11 cellular contexts compared by ENCODE assay signal in genomic region chr15:77631790-77632551, GRCh38. TPM values are rescaled to one million over a fixed set of nuclear protein-coding genes. Genes with fewer than 3 reads are reported as not detected.
A peak's percentile ranks its signal among the peaks of the same experiment; 100 is the strongest.
DNase-seq lines count a peak whose midpoint lies in the region; ATAC-seq and TF ChIP-seq lines count a peak whose summit lies in the region.
"Had no signal": no experiment of that assay in that cellular context is flagged by ENCODE, and none has a peak within 500 bp of the region (broad histone marks: within the 10 kb centered on the region; RNA-seq: fewer than 3 reads in every experiment).

No MANE protein-coding gene starts in this region.

- H4K5ac ChIP-seq in IMR-90 (ENCODE audit: low read depth, low read length) = no peak overlapping the region

- POLR2A ChIA-PET in IMR-90 (lab: Charles Lee; ENCODE audit: unreplicated experiment) = no interaction called here

- no peaks in the 10 kb centered on the region; the same call in 1 of the 2 replicates for H3K9me3 ChIP-seq in IMR-90 (ENCODE audit: control insufficient read depth, insufficient read depth, low read length)
- H3K9me3 ChIP-seq in mammary epithelial cell (replicated peaks; ENCODE audit: insufficient read depth, low read length) = no peaks in the 10 kb centered on the region
- H3K9me3 ChIP-seq in lower lobe of right lung = no peaks in the 10 kb centered on the region

- no peaks in the 10 kb centered on the region for H3K79me2 ChIP-seq in mammary epithelial cell (ENCODE audit: insufficient read depth, low read length)

- dilution Hi-C loops in IMR-90 (cut with HindIII; ENCODE audit: low sequenced_read_pairs, unreplicated experiment) = no loop called here
- dilution Hi-C loops in mammary epithelial cell (cut with HindIII; ENCODE audit: low sequenced_read_pairs) = no loop called here

- intact Hi-C loops in IMR-90 (cut with micrococcal nuclease) (loop anchor here (2.0 to 5.0 kb wide), 2 partner anchors 445 to 515 kb away; no protein-coding TSS in a partner anchor), mammary epithelial cell (cut with micrococcal nuclease) (loop anchor here (2.0 kb wide), 1 partner anchor 523 kb away; no protein-coding TSS in a partner anchor), lower lobe of right lung (cut with DNase I) (no loop called here)

- no peak for TF ChIP-seq POLR2A in IMR-90 (IDR thresholded peaks at IDR 0.05; ENCODE audit: low read depth, low read length)

- H2BK20ac ChIP-seq in IMR-90 (ENCODE audit: low read depth, low read length) = no peak overlapping the region

- H2AFZ ChIP-seq in IMR-90 (replicated peaks; ENCODE audit: low read length, poor library complexity) = peak overlapping the region; percentile 33
- no peak overlapping the region for H2AFZ ChIP-seq in mammary epithelial cell (ENCODE audit: low read depth, low read length)

- H3K4me2 ChIP-seq in IMR-90 (ENCODE audit: low read depth, low read length) (no peak overlapping the region), mammary epithelial cell (ENCODE audit: insufficient read depth, low read depth, low read length) (peak overlapping the region; percentile 89)

- TF ChIP-seq RAD21 in IMR-90 (IDR thresholded peaks at IDR 0.05; ENCODE audit: low read length) = no peak

- H3K4me3 ChIP-seq in IMR-90 (ENCODE audit: insufficient read depth, low read depth, low read length) (no peak overlapping the region), mammary epithelial cell (replicated peaks in 1 of 3; ENCODE audit: insufficient read depth in 1 of 3, low read depth in 2 of 3, low read length in 3 of 3) (no peak overlapping the region), lower lobe of right lung (peak overlapping the region; percentile 43)

- H4K8ac ChIP-seq in IMR-90 (ENCODE audit: low read depth in 2 of 2, low read length in 2 of 2) = no peak overlapping the region

- H2BK120ac ChIP-seq in IMR-90 (ENCODE audit: low read depth, low read length) = no peak overlapping the region

- TF ChIP-seq CTCF in IMR-90 (conservative IDR thresholded peaks at IDR 0.05; ENCODE audit: low read depth, low read length) = no peak
- no peak for TF ChIP-seq CTCF in mammary epithelial cell (conservative IDR thresholded peaks at IDR 0.05 in 1 of 2, IDR thresholded peaks at IDR 0.05 in 1 of 2; ENCODE audit: extremely low read depth in 1 of 2, insufficient read depth in 1 of 2, low read depth in 1 of 2, low read length in 2 of 2)
- TF ChIP-seq CTCF in lower lobe of right lung (IDR thresholded peaks at IDR 0.05) = no peak

- no peak overlapping the region for H2BK15ac ChIP-seq in IMR-90 (ENCODE audit: low read depth, low read length)

- H3K56ac ChIP-seq in IMR-90 (ENCODE audit: extremely low read depth, insufficient read depth, low read length) = no peak overlapping the region

- H3K23ac ChIP-seq in IMR-90 (ENCODE audit: low read depth, low read length) = no peak overlapping the region

- H3K9ac ChIP-seq in IMR-90 (ENCODE audit: low read depth, low read length) (no peak overlapping the region), mammary epithelial cell (ENCODE audit: insufficient read depth, low read length) (no peak overlapping the region)

- no peak overlapping the region for H4K91ac ChIP-seq in IMR-90 (ENCODE audit: insufficient read depth, low read depth, low read length)

- in situ Hi-C loops in IMR-90 (cut with MboI; ENCODE audit: low sequenced_read_pairs) (no loop called here), mammary epithelial cell (cut with MboI; ENCODE audit: low sequenced_read_pairs in 2 of 2) (loop anchor here in 1 of 2 donors (25.0 kb wide), 1 partner anchor 180 kb away; no protein-coding TSS in a partner anchor)

- no peak overlapping the region for H2AK9ac ChIP-seq in IMR-90 (replicated peaks; ENCODE audit: low read depth, low read length, poor library complexity)

- no peaks in the 10 kb centered on the region for H3K9me1 ChIP-seq in IMR-90 (ENCODE audit: insufficient read depth, low read length)

- no peak overlapping the region for H3K18ac ChIP-seq in IMR-90 (ENCODE audit: low read depth, low read length)

- H3K79me1 ChIP-seq in IMR-90 (ENCODE audit: low read depth in 1 of 2, low read length in 2 of 2) = no peaks in the 10 kb centered on the region

- 3% methylated on average over 25 of the region's 50 CpGs; no CpG with 5 or more reads in 1 of the 2 experiments for WGBS in IMR-90 (ENCODE audit: extremely low coverage in 2 of 2, insufficient read length in 1 of 2), 2 experiments
- 0% methylated on average over 5 of the region's 50 CpGs for WGBS in mammary epithelial cell (ENCODE audit: low coverage, missing lambda C conversion rate)

- H3K4me1 ChIP-seq in IMR-90 (ENCODE audit: control insufficient read depth, insufficient read depth, low read length) = peaks cover 3% of the 10 kb centered on the region; the same call in 1 of the 2 replicates
- H3K4me1 ChIP-seq in mammary epithelial cell (ENCODE audit: insufficient read depth, low read length) = peaks cover 5% of the 10 kb centered on the region
- peaks cover 11% of the 10 kb centered on the region for H3K4me1 ChIP-seq in lower lobe of right lung

- BruUV-seq in IMR-90 (replicated peaks; lab: Mats Ljungman, UMichigan) = no TSS peak
- no TSS peak for BruUV-seq in mammary epithelial cell (replicated peaks; lab: Mats Ljungman, UMichigan)

- 0 out of 2 replicates have a peak, but pooled peaks cover 4% of the 10 kb centered on the region for H4K20me1 ChIP-seq in IMR-90 (ENCODE audit: insufficient read depth, low read length)
- no peaks in the 10 kb centered on the region for H4K20me1 ChIP-seq in mammary epithelial cell (ENCODE audit: insufficient read depth, low read length)

- H3K27me3 ChIP-seq in IMR-90 (ENCODE audit: control insufficient read depth, insufficient read depth, low read length) (peaks cover 83% of the 10 kb centered on the region), mammary epithelial cell (ENCODE audit: insufficient read depth, low read length) (peaks cover 9% of the 10 kb centered on the region), lower lobe of right lung (ENCODE audit: low read depth) (peaks cover 51% of the 10 kb centered on the region)

- no peak overlapping the region for H2AK5ac ChIP-seq in IMR-90 (ENCODE audit: low read depth, low read length)

- H3K27ac ChIP-seq in IMR-90 (ENCODE audit: insufficient read depth, low read length) (no peak overlapping the region), mammary epithelial cell (ENCODE audit: insufficient read depth, low read depth, low read length) (no peak overlapping the region), lower lobe of right lung (no peak overlapping the region), substantia nigra (ENCODE audit: low read depth, low read length, poor library complexity, severe bottlenecking) (peak overlapping the region; percentile 46)

- H3K36me3 ChIP-seq in IMR-90 (ENCODE audit: control insufficient read depth, insufficient read depth, low read length) (no peaks in the 10 kb centered on the region), mammary epithelial cell (ENCODE audit: insufficient read depth, low read length) (no peaks in the 10 kb centered on the region), lower lobe of right lung (no peaks in the 10 kb centered on the region)

- no peak for DNase-seq in IMR-90
- DNase-seq in mammary epithelial cell = no peak
- no peak for DNase-seq in lower lobe of right lung
- peak in 3 of 49 donors; percentile 32 to 55 (median 37) for DNase-seq in substantia nigra (lab: John Stamatoyannopoulos, UW)
- DNase-seq in SIG-M5 treated with dmso at 0.1 percent for 504 hours (lab: John Stamatoyannopoulos, UW; ENCODE audit: unreplicated experiment) = no peak
- DNase-seq in activated effector memory CD4-positive, alpha-beta T cell treated with anti-CD3 and anti-CD28 coated beads, Interleukin-2, amount 50 U/mL, for 16 hours = no peak
- DNase-seq: activated CD4-positive, alpha-beta memory T cell treated with anti-CD3 and anti-CD28 coated beads, Interleukin-2, amount 10 ng/mL, durations not matched to agents 7 days and 5 days; HFFc6; Karpas-422 had no signal

- no peak overlapping the region for H2BK5ac ChIP-seq in IMR-90 (ENCODE audit: low read depth, low read length, poor library complexity, severe bottlenecking)

- H3K4ac ChIP-seq in IMR-90 (ENCODE audit: low read depth, low read length) = no peak overlapping the region

- ATAC-seq in IMR-90 (ENCODE audit: low read depth) (no peak), lower lobe of right lung (no peak), GM18870 (IDR thresholded peaks at IDR 0.05; ENCODE audit: unreplicated experiment) (no peak), GM19324 (IDR thresholded peaks at IDR 0.05; ENCODE audit: low FRiP score, unreplicated experiment) (no peak)

- no peak overlapping the region for H3K14ac ChIP-seq in IMR-90 (replicated peaks; ENCODE audit: low read depth, low read length)

- CTCF ChIA-PET in IMR-90 (lab: Yijun Ruan, JAX) (no interaction called here), mammary epithelial cell (lab: Charles Lee; ENCODE audit: low non-redundant PET) (interaction anchor here (0.6 kb wide), 1 partner anchor 442 kb away, joined by 7 read pairs; no protein-coding TSS in a partner anchor)

TF ChIP-seq in IMR-90, 13 proteins besides CTCF, POLR2A, EP300 and RAD21 (continues in another document):
- TF ChIP-seq MAZ (IDR thresholded peaks at IDR 0.05; ENCODE audit: borderline replicate concordance, low read depth, low read length) (no peak), RFX5 (IDR thresholded peaks at IDR 0.05; ENCODE audit: low read depth, low read length) (no peak), CEBPB (IDR thresholded peaks at IDR 0.05; ENCODE audit: low read depth, low read length) (no peak), RCOR1 (IDR thresholded peaks at IDR 0.05; ENCODE audit: insufficient replicate concordance, low read length) (no peak), MAFK (IDR thresholded peaks at IDR 0.05; ENCODE audit: low read depth, low read length) (no peak), FOS (IDR thresholded peaks at IDR 0.05; ENCODE audit: low read depth, low read length) (no peak), USF2 (IDR thresholded peaks at IDR 0.05; ENCODE audit: low read depth, low read length) (no peak), NFE2L2 (IDR thresholded peaks at IDR 0.05; ENCODE audit: low read depth, low read length) (no peak), BHLHE40 (IDR thresholded peaks at IDR 0.05; ENCODE audit: low read depth, low read length) (no peak), SMC3 (IDR thresholded peaks at IDR 0.05; ENCODE audit: low read depth, low read length) (no peak)

RNA-seq across cellular contexts. Expression of gene LINGO1, which starts 0.7 kb away (rescaled TPM):
- total RNA-seq in IMR-90 (2012; rRNA removed) (not detected in 2 replicates), mammary epithelial cell (under 1 TPM in 1 of 2 donors, not detected in 1; 0.35 TPM), lower lobe of right lung (0.86 TPM)
- polyA plus RNA-seq in IMR-90 (2012; rRNA removed) (0.05 and 0.13 TPM in 2 replicates), mammary epithelial cell (not detected)
- polyA plus RNA-seq in IMR-90 (2012; cell fraction: cytosol; rRNA removed) = 0.14 TPM in 1 of 2 replicates, not detected in the other
- polyA plus RNA-seq in IMR-90 (2012; cell fraction: nucleus; rRNA removed; ENCODE audit: low replicate concordance) = 0.04 TPM in 1 of 2 replicates, not detected in the other
- polyA minus RNA-seq in mammary epithelial cell = not detected
- total RNA-seq: activated CD4-positive, alpha-beta memory T cell treated with anti-CD3 and anti-CD28 coated beads, Interleukin-2, amount 10 ng/mL, durations not matched to agents 7 days and 5 days had no signal
